8 cellular contexts compared by ENCODE assay signal in genomic region chr13:108214511-108215383, GRCh38. TPM values are rescaled to one million over a fixed set of nuclear protein-coding genes. Genes with fewer than 3 reads are reported as not detected.
DNase-seq lines count a peak whose midpoint lies in the region; ATAC-seq and TF ChIP-seq lines count a peak whose summit lies in the region.

No MANE protein-coding gene starts in this region.

- H3K9me3 Mint-ChIP-seq in CD8-positive, alpha-beta memory T cell: peaks cover 2 to 15% (median 9%) of the 10 kb centered on the region in 5 donors
- peaks cover 0 to 5% (median 1%) of the 10 kb centered on the region in 6 donors for H3K9me3 Mint-ChIP-seq in immature natural killer cell

- H3K4me3 Mint-ChIP-seq in CD8-positive, alpha-beta memory T cell: peak overlapping the region; percentile 81 to 92 (median 84)
- peak overlapping the region; percentile 86 to 95 (median 93) for H3K4me3 Mint-ChIP-seq in immature natural killer cell

- TF ChIP-seq CTCF in astrocyte of the spinal cord (IDR thresholded peaks at IDR 0.05; ENCODE audit: low read depth, low read length) (no peak), GM10248 (IDR thresholded peaks at IDR 0.05; ENCODE audit: control extremely low read depth, extremely low read depth, low read depth, missing control alignments) (no peak)

- POLR2A ChIA-PET in CD8-positive, alpha-beta memory T cell (lab: Charles Lee): interaction anchor here (0.7 kb wide), 1 partner anchor 792 kb away, joined by 3 read pairs; no protein-coding TSS in a partner anchor
- POLR2A ChIA-PET in GM10248 (lab: Yijun Ruan, JAX): no interaction called here

- H3K36me3 ChIP-seq in CD8-positive, alpha-beta memory T cell (ENCODE audit: insufficient read depth, low read length): no peaks in the 10 kb centered on the region
- peaks cover 0 to 18% (median 14%) of the 10 kb centered on the region in 5 donors for H3K36me3 ChIP-seq in subcutaneous abdominal adipose tissue (ENCODE audit: control insufficient read depth in 5 of 5, insufficient read depth in 5 of 5, low read length in 5 of 5)

- H3K27me3 ChIP-seq in CD8-positive, alpha-beta memory T cell (ENCODE audit: insufficient read depth, low read length, poor library complexity, severe bottlenecking): no peaks in the 10 kb centered on the region
- H3K27me3 ChIP-seq in subcutaneous abdominal adipose tissue (ENCODE audit: control insufficient read depth in 5 of 5, insufficient read depth in 4 of 5, low read length in 5 of 5): no peaks in the 10 kb centered on the region

- in situ Hi-C loops in astrocyte of the spinal cord (cut with HindIII; ENCODE audit: low sequenced_read_pairs): no loop called here

- H3K4me1 Mint-ChIP-seq in CD8-positive, alpha-beta memory T cell: peaks cover 37 to 53% (median 44%) of the 10 kb centered on the region in 3 donors
- H3K4me1 Mint-ChIP-seq in immature natural killer cell: peaks cover 44 to 60% of the 10 kb centered on the region in 2 donors

- H3K4me1 ChIP-seq in CD8-positive, alpha-beta memory T cell (ENCODE audit: insufficient read depth, low read length): peaks cover 37% of the 10 kb centered on the region
- H3K4me1 ChIP-seq in subcutaneous abdominal adipose tissue (ENCODE audit: control insufficient read depth in 5 of 5, insufficient read depth in 5 of 5, low read length in 5 of 5): peaks cover 0 to 40% (median 33%) of the 10 kb centered on the region in 5 donors

- H3K9me3 ChIP-seq in CD8-positive, alpha-beta memory T cell (ENCODE audit: low read length): peaks cover 7% of the 10 kb centered on the region
- no peaks in the 10 kb centered on the region for H3K9me3 ChIP-seq in subcutaneous abdominal adipose tissue (ENCODE audit: control insufficient read depth in 5 of 5, low read length in 5 of 5)

- no peak for DNase-seq in CD8-positive, alpha-beta memory T cell
- DNase-seq in NCI-H1105 (lab: John Stamatoyannopoulos, UW) (peak; percentile 75), astrocyte of the spinal cord (ENCODE audit: low read depth, low spot score) (no peak), immature natural killer cell (no peak), CD1c-positive myeloid dendritic cell (ENCODE audit: extremely low spot score) (no peak), GM10248 (ENCODE audit: extremely low spot score) (no peak)

- no peak for ATAC-seq in GM19463 (IDR thresholded peaks at IDR 0.05; ENCODE audit: unreplicated experiment)

- H3K27ac Mint-ChIP-seq in CD8-positive, alpha-beta memory T cell: peak overlapping the region; percentile 52 to 100 (median 92)
- H3K27ac Mint-ChIP-seq in immature natural killer cell: peak overlapping the region; percentile 68 to 95 (median 91)

- CTCF ChIA-PET in CD8-positive, alpha-beta memory T cell (lab: Charles Lee): no interaction called here
- CTCF ChIA-PET in GM10248 (lab: Yijun Ruan, JAX): interaction anchor here (1.5 kb wide), 1 partner anchor 8 kb away, joined by 3 read pairs; no protein-coding TSS in a partner anchor

- H3K36me3 Mint-ChIP-seq in CD8-positive, alpha-beta memory T cell: peaks cover 8 to 29% (median 17%) of the 10 kb centered on the region in 3 donors
- H3K36me3 Mint-ChIP-seq in immature natural killer cell: peaks cover 11 to 18% (median 17%) of the 10 kb centered on the region in 3 donors

- peak overlapping the region in 3 of 5 donors; percentile 16 to 66 (median 64) for H3K9ac ChIP-seq in subcutaneous abdominal adipose tissue (ENCODE audit: low read length in 5 of 5)

- no peak overlapping the region for H3K27ac ChIP-seq in CD8-positive, alpha-beta memory T cell (ENCODE audit: low read depth, low read length)
- H3K27ac ChIP-seq in subcutaneous abdominal adipose tissue (ENCODE audit: low read depth, low read length): no peak overlapping the region

- peaks cover 0 to 6% of the 10 kb centered on the region in 2 donors for H3K27me3 Mint-ChIP-seq in CD8-positive, alpha-beta memory T cell
- peaks cover 7 to 44% (median 33%) of the 10 kb centered on the region in 3 donors for H3K27me3 Mint-ChIP-seq in immature natural killer cell (ENCODE audit: low read depth in 3 of 3)

- H3K4me3 ChIP-seq in CD8-positive, alpha-beta memory T cell (ENCODE audit: low read length): no peak overlapping the region
- H3K4me3 ChIP-seq in astrocyte of the spinal cord (ENCODE audit: low read depth, low read length) (peak overlapping the region; percentile 62), subcutaneous abdominal adipose tissue (ENCODE audit: low read depth in 1 of 5, low read length in 5 of 5) (peak overlapping the region in 3 of 5 donors; percentile 43 to 70 (median 61))

RNA-seq across cellular contexts. Expression of gene LIG4, which starts 0.6 kb away (rescaled TPM):
- total RNA-seq in CD8-positive, alpha-beta memory T cell: 1 to 10 TPM; 9.3 TPM
- 6.9 TPM for polyA plus RNA-seq in CD8-positive, alpha-beta memory T cell
- 1 to 10 TPM; 2.0 to 3.8 (median 2.9) TPM for polyA plus RNA-seq in immature natural killer cell

RNA-seq across cellular contexts. Expression of gene ABHD13, which starts 3.4 kb away (rescaled TPM):
- 1 to 10 TPM; 6.9 to 7.4 TPM for total RNA-seq in CD8-positive, alpha-beta memory T cell
- 10.3 TPM for polyA plus RNA-seq in CD8-positive, alpha-beta memory T cell
- 10 to 100 TPM in 2 of 3 donors, 1 to 10 TPM in 1; 8.8 to 11.1 (median 10.1) TPM for polyA plus RNA-seq in immature natural killer cell

RNA-seq across cellular contexts. Expression of gene TNFSF13B, which starts 54.8 kb away (rescaled TPM):
- total RNA-seq in CD8-positive, alpha-beta memory T cell: 1 to 10 TPM; 1.2 to 1.3 TPM
- polyA plus RNA-seq in CD8-positive, alpha-beta memory T cell: 10.7 TPM
- polyA plus RNA-seq in immature natural killer cell: 10 to 100 TPM in 2 of 3 donors, 1 to 10 TPM in 1; 6.4 to 17.2 (median 10.2) TPM
